Comparison of ENCODE assay signal across 8 cellular contexts in the genomic region with DNA sequence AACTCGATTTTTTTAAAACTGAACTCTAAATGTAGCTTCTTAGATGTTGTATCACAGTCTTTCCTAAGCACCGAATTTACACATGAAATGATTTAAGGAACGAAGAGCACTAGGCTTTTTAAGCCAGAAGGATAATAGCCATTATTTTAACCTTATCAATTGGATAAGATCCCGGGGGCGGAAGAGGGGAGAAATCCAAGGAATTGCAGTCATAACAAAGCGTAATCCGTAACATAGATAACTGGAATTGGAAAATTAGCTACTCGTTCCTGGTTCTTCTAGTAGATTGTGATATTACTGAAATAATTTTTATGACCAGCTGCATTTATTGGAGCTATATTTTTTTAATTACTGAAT. TPM values are rescaled to one million over a fixed set of nuclear protein-coding genes. Genes with fewer than 3 reads are reported as not detected.
DNase-seq lines count a peak whose midpoint lies in the region; ATAC-seq, FAIRE-seq and TF ChIP-seq lines count a peak whose summit lies in the region.

No MANE protein-coding gene starts in this region.

- no peak for ATAC-seq in mucosa of descending colon

- no peaks in the 10 kb centered on the region for H3K36me3 ChIP-seq in SK-N-MC (ENCODE audit: insufficient read depth, low read length)
- H3K36me3 ChIP-seq in skeletal muscle tissue (ENCODE audit: control insufficient read depth in 3 of 3, insufficient read depth in 3 of 3, low read length in 3 of 3) = no peaks in the 10 kb centered on the region
- no peaks in the 10 kb centered on the region for H3K36me3 ChIP-seq in mucosa of descending colon (ENCODE audit: low read depth)

- peak overlapping the region; percentile 74 for H3K9ac ChIP-seq in SK-N-MC (ENCODE audit: insufficient read length)
- H3K9ac ChIP-seq in skeletal muscle tissue (ENCODE audit: low read depth in 1 of 3, low read length in 3 of 3) = peak overlapping the region; percentile 83 to 91 (median 86)

- H3K27ac ChIP-seq in SK-N-MC (no peak overlapping the region), skeletal muscle tissue (ENCODE audit: low read depth, low read length) (peak overlapping the region; percentile 92)

- no peak for TF ChIP-seq POLR2A in H54 (IDR thresholded peaks at IDR 0.05; ENCODE audit: low read depth, low read length)

- TF ChIP-seq CTCF in foreskin fibroblast (IDR thresholded peaks at IDR 0.05; ENCODE audit: low read depth, low read length) (no peak), mucosa of descending colon (IDR thresholded peaks at IDR 0.05) (no peak)

- no peaks in the 10 kb centered on the region for H3K27me3 ChIP-seq in skeletal muscle tissue (ENCODE audit: control insufficient read depth in 3 of 3, insufficient read depth in 3 of 3, low read length in 3 of 3)

- peaks cover 3 to 16% (median 4%) of the 10 kb centered on the region in 3 donors for H3K4me1 ChIP-seq in skeletal muscle tissue (ENCODE audit: control insufficient read depth in 3 of 3, insufficient read depth in 3 of 3, low read length in 3 of 3)
- H3K4me1 ChIP-seq in mucosa of descending colon (ENCODE audit: low read depth) = peaks cover 17% of the 10 kb centered on the region

- FAIRE-seq in GM19239 (lab: Jason Lieb, UNC) (no peak), H54 (lab: Jason Lieb, UNC) (no peak)

- H3K4me3 ChIP-seq in SK-N-MC (peak overlapping the region; percentile 95), foreskin fibroblast (ENCODE audit: low read depth in 1 of 2, low read length in 2 of 2) (peak overlapping the region; percentile 74 to 75), skeletal muscle tissue (ENCODE audit: low read length in 3 of 3) (peak overlapping the region; percentile 64 to 83 (median 77)), mucosa of descending colon (no peak overlapping the region)

- H3K9me3 ChIP-seq in SK-N-MC (ENCODE audit: low read depth, low read length) (no peaks in the 10 kb centered on the region), skeletal muscle tissue (ENCODE audit: control insufficient read depth in 3 of 3, low read length in 3 of 3) (no peaks in the 10 kb centered on the region), mucosa of descending colon (no peaks in the 10 kb centered on the region)

- intact Hi-C loops in mucosa of descending colon (cut with DNase I, micrococcal nuclease) = no loop called here

- peak; percentile 5 for DNase-seq in GM19239 (ENCODE audit: insufficient read length, low spot score)
- DNase-seq in SK-N-MC (ENCODE audit: low read depth, low spot score) = no peak
- DNase-seq in foreskin fibroblast = no peak
- DNase-seq in mucosa of descending colon = no peak
- no peak for DNase-seq in H54 (ENCODE audit: insufficient read length, low spot score)
- no peak for DNase-seq in OCI-M2 (lab: John Stamatoyannopoulos, UW; ENCODE audit: unreplicated experiment)
- DNase-seq in stimulated activated CD4-positive, alpha-beta T cell treated with anti-CD3 and anti-CD28 coated beads, Interleukin-4, amount 100 ng/mL, for 1 hour = no peak

RNA-seq across cellular contexts. Expression of a gene that starts 1.0 kb away (rescaled TPM):
- total RNA-seq in skeletal muscle tissue = 88.2 TPM
- 10 to 100 TPM in 1 of 3 donors, 1 to 10 TPM in 2; 6.8 to 29.2 (median 7.7) TPM for total RNA-seq in mucosa of descending colon

RNA-seq across cellular contexts. Expression of a gene that starts 53.0 kb away (rescaled TPM):
- total RNA-seq in skeletal muscle tissue = 4.7 TPM
- under 1 TPM in 2 of 3 donors, not detected in 1; 0.19 to 0.95 TPM for total RNA-seq in mucosa of descending colon
